In genomic region chr6:79813854-79814477, GRCh38 we compare ENCODE assay signal across 7 cellular contexts.
DNase-seq lines count a peak whose midpoint lies in the region; ATAC-seq, FAIRE-seq and TF ChIP-seq lines count a peak whose summit lies in the region.

No MANE protein-coding gene starts in this region.

- H3K9ac ChIP-seq in SK-N-MC (ENCODE audit: insufficient read length) = no peak overlapping the region

- no peak for TF ChIP-seq POLR2A in H54 (IDR thresholded peaks at IDR 0.05; ENCODE audit: low read depth, low read length)

- TF ChIP-seq CTCF in GM12872 (IDR thresholded peaks at IDR 0.05; ENCODE audit: insufficient read depth, low read depth, low read length) = peak; percentile 75
- TF ChIP-seq CTCF in LNCAP (IDR thresholded peaks at IDR 0.05) = peak; percentile 82
- TF ChIP-seq CTCF in left ventricle myocardium inferior (IDR thresholded peaks at IDR 0.05; ENCODE audit: borderline replicate concordance) = peak; percentile 90
- peak; percentile 87 for TF ChIP-seq CTCF in retinal pigment epithelial cell (conservative IDR thresholded peaks at IDR 0.05; ENCODE audit: low read depth, low read length)

- no peaks in the 10 kb centered on the region for H3K36me3 Mint-ChIP-seq in activated naive CD4-positive, alpha-beta T cell treated with anti-CD3 and anti-CD28 coated beads, Interleukin-2, amount 50 U/mL, for 72 hours

- H3K36me3 ChIP-seq in SK-N-MC (ENCODE audit: insufficient read depth, low read length) = no peaks in the 10 kb centered on the region
- no peaks in the 10 kb centered on the region for H3K36me3 ChIP-seq in left ventricle myocardium inferior

- H3K4me1 ChIP-seq in left ventricle myocardium inferior = no peaks in the 10 kb centered on the region

- peak; percentile 71 for FAIRE-seq in H54 (lab: Jason Lieb, UNC)

- H3K4me3 ChIP-seq in SK-N-MC (no peak overlapping the region; the same call in 1 of the 2 replicates), left ventricle myocardium inferior (no peak overlapping the region), retinal pigment epithelial cell (ENCODE audit: low read length) (no peak overlapping the region)

- H3K27ac Mint-ChIP-seq in activated naive CD4-positive, alpha-beta T cell treated with anti-CD3 and anti-CD28 coated beads, Interleukin-2, amount 50 U/mL, for 72 hours = no peak overlapping the region

- no peaks in the 10 kb centered on the region for H3K9me3 Mint-ChIP-seq in activated naive CD4-positive, alpha-beta T cell treated with anti-CD3 and anti-CD28 coated beads, Interleukin-2, amount 50 U/mL, for 72 hours

- intact Hi-C loops in left ventricle myocardium inferior (cut with micrococcal nuclease) = loop anchor here (10.0 kb wide), 1 partner anchor 239 kb away; no protein-coding TSS in a partner anchor

- ATAC-seq in activated naive CD4-positive, alpha-beta T cell treated with anti-CD3 and anti-CD28 coated beads, Interleukin-2, amount 50 U/mL, for 72 hours = peak; percentile 55 to 63

- DNase-seq in H54 (ENCODE audit: insufficient read length, low spot score) = peak; percentile 12
- no peak for DNase-seq in SK-N-MC (ENCODE audit: low read depth, low spot score)
- peak in 1 of 2 donors; percentile 74 for DNase-seq in activated naive CD4-positive, alpha-beta T cell treated with anti-CD3 and anti-CD28 coated beads, Interleukin-2, amount 50 U/mL, for 72 hours (ENCODE audit: low spot score in 2 of 2)
- peak; percentile 46 for DNase-seq in left ventricle myocardium inferior
- DNase-seq in retinal pigment epithelial cell (ENCODE audit: low read depth) = no peak

- no peaks in the 10 kb centered on the region for H3K27me3 ChIP-seq in left ventricle myocardium inferior (ENCODE audit: low read depth)

- H3K9me3 ChIP-seq in SK-N-MC (ENCODE audit: low read depth, low read length) (no peaks in the 10 kb centered on the region), left ventricle myocardium inferior (replicated peaks) (no peaks in the 10 kb centered on the region)

- H3K27ac ChIP-seq in SK-N-MC = peak overlapping the region; percentile 67; the same call in 1 of the 2 replicates
- H3K27ac ChIP-seq in left ventricle myocardium inferior (replicated peaks) = no peak overlapping the region

Comparison
In these comparisons a context has a peak if more than half of its experiments do, and no peak if none do; other contexts are left out.
1. DNase-seq: peak in H54 (single experiment) and left ventricle myocardium inferior (single experiment); none in SK-N-MC (single experiment) and retinal pigment epithelial cell (single experiment).
2. Peak in every context shown above with its lines, with median percentiles within 50 percentile points of each other: CTCF ChIP-seq.